ENCODE assay signal across 20 cellular contexts in genomic region chr17:18002171-18002570, GRCh38. TPM values are rescaled to one million over a fixed set of nuclear protein-coding genes. Genes with fewer than 3 reads are reported as not detected.
DNase-seq lines count a peak whose midpoint lies in the region; ATAC-seq and TF ChIP-seq lines count a peak whose summit lies in the region.
"Had no signal": no experiment of that assay in that cellular context is flagged by ENCODE, and none has a peak within 500 bp of the region (broad histone marks: within the 10 kb centered on the region; RNA-seq: fewer than 3 reads in every experiment).

No MANE protein-coding gene starts in this region.

- no peak overlapping the region for H2BK20ac ChIP-seq in IMR-90 (ENCODE audit: low read depth, low read length)

- no peak overlapping the region for H2BK120ac ChIP-seq in IMR-90 (ENCODE audit: low read depth, low read length)

- H3K27me3 ChIP-seq in IMR-90 (ENCODE audit: control insufficient read depth, insufficient read depth, low read length) (no peaks in the 10 kb centered on the region), osteoblast (ENCODE audit: insufficient read depth, low read length) (no peaks in the 10 kb centered on the region)

- in situ Hi-C loops in IMR-90 (cut with MboI; ENCODE audit: low sequenced_read_pairs): no loop called here
- in situ Hi-C loops in G401 (cut with HindIII; ENCODE audit: low sequenced_read_pairs): no loop called here

- no peak overlapping the region for H4K8ac ChIP-seq in IMR-90 (ENCODE audit: low read depth in 2 of 2, low read length in 2 of 2)

- H2AK5ac ChIP-seq in IMR-90 (ENCODE audit: low read depth, low read length): no peak overlapping the region

- no peak overlapping the region for H3K4ac ChIP-seq in IMR-90 (ENCODE audit: low read depth, low read length)

- peaks cover 16% of the 10 kb centered on the region; the same call in 1 of the 2 replicates for H3K9me1 ChIP-seq in IMR-90 (ENCODE audit: insufficient read depth, low read length)

- H3K79me1 ChIP-seq in IMR-90 (ENCODE audit: low read depth in 1 of 2, low read length in 2 of 2): no peaks in the 10 kb centered on the region

- TF ChIP-seq POLR2A in IMR-90 (IDR thresholded peaks at IDR 0.05; ENCODE audit: low read depth, low read length): no peak

- no peak overlapping the region for H2BK5ac ChIP-seq in IMR-90 (ENCODE audit: low read depth, low read length, poor library complexity, severe bottlenecking)

- intact Hi-C loops in IMR-90 (cut with micrococcal nuclease): no loop called here

- no peak for TF ChIP-seq CTCF in IMR-90 (conservative IDR thresholded peaks at IDR 0.05; ENCODE audit: low read depth, low read length)
- no peak for TF ChIP-seq CTCF in fibroblast of mammary gland (conservative IDR thresholded peaks at IDR 0.05; ENCODE audit: control insufficient read depth, insufficient read depth, low read depth, low read length)
- no peak for TF ChIP-seq CTCF in osteoblast (IDR thresholded peaks at IDR 0.05; ENCODE audit: extremely low read depth, low read depth, low read length)

- POLR2A ChIA-PET in IMR-90 (lab: Charles Lee; ENCODE audit: unreplicated experiment): no interaction called here

- no peak overlapping the region for H3K9ac ChIP-seq in IMR-90 (ENCODE audit: low read depth, low read length)

- H3K23ac ChIP-seq in IMR-90 (ENCODE audit: low read depth, low read length): no peak overlapping the region

- no peak overlapping the region for H4K91ac ChIP-seq in IMR-90 (ENCODE audit: insufficient read depth, low read depth, low read length)

- no peak for TF ChIP-seq RAD21 in IMR-90 (IDR thresholded peaks at IDR 0.05; ENCODE audit: low read length)

- CTCF ChIA-PET in IMR-90 (lab: Yijun Ruan, JAX): no interaction called here

- H3K9me3 ChIP-seq in IMR-90 (ENCODE audit: control insufficient read depth, insufficient read depth, low read length) (no peaks in the 10 kb centered on the region), osteoblast (ENCODE audit: low read depth, low read length) (no peaks in the 10 kb centered on the region)
- H3K9me3 ChIP-seq: HAP-1 had no signal

- ATAC-seq in IMR-90 (ENCODE audit: low read depth): no peak
- ATAC-seq in GM21423 (IDR thresholded peaks at IDR 0.05; ENCODE audit: unreplicated experiment): no peak
- ATAC-seq: CD8-positive, alpha-beta T cell; SK-N-SH treated with all-trans-retinoic acid at 6 μM for 48 hours had no signal

- H3K4me3 ChIP-seq in IMR-90 (ENCODE audit: insufficient read depth, low read depth, low read length) (no peak overlapping the region), fibroblast of mammary gland (ENCODE audit: control insufficient read depth, low read depth, low read length) (no peak overlapping the region), osteoblast (ENCODE audit: insufficient read depth, low read length) (no peak overlapping the region)
- H3K4me3 ChIP-seq: HAP-1 had no signal

- H3K4me1 ChIP-seq in IMR-90 (ENCODE audit: control insufficient read depth, insufficient read depth, low read length) (peaks cover 2% of the 10 kb centered on the region; the same call in 1 of the 2 replicates), osteoblast (ENCODE audit: insufficient read depth, low read length) (no peaks in the 10 kb centered on the region)
- H3K4me1 ChIP-seq: HAP-1 had no signal

- no peaks in the 10 kb centered on the region for H3K79me2 ChIP-seq in osteoblast (ENCODE audit: insufficient read depth, low read length)

- no peak overlapping the region for H3K56ac ChIP-seq in IMR-90 (ENCODE audit: extremely low read depth, insufficient read depth, low read length)

- H2AK9ac ChIP-seq in IMR-90 (replicated peaks; ENCODE audit: low read depth, low read length, poor library complexity): no peak overlapping the region

- BruUV-seq in IMR-90 (replicated peaks; lab: Mats Ljungman, UMichigan): no TSS peak

- H3K36me3 ChIP-seq in IMR-90 (ENCODE audit: control insufficient read depth, insufficient read depth, low read length): no peaks in the 10 kb centered on the region; the same call in 1 of the 2 replicates
- H3K36me3 ChIP-seq in osteoblast (ENCODE audit: insufficient read depth, low read length): no peaks in the 10 kb centered on the region
- H3K36me3 ChIP-seq: HAP-1 had no signal

- DNase-seq in EH (ENCODE audit: low read depth): peak; percentile 3
- peak; percentile 28 for DNase-seq in IMR-90
- peak; percentile 61 for DNase-seq in fibroblast of mammary gland (ENCODE audit: low read depth)
- DNase-seq in G401 (ENCODE audit: low spot score): no peak
- no peak for DNase-seq in osteoblast (ENCODE audit: insufficient read length, low spot score, missing footprints)
- DNase-seq in putamen (ENCODE audit: low spot score): no peak
- DNase-seq: ACHN; Calu3; CD8-positive, alpha-beta T cell; KBM-7; NCI-H1930; NCI-H226; NCI-H524; NCI-H82; RPMI8226; SHP77 treated with DMSO at 0.1 percent for 48 hours; T-helper 1 cell had no signal

- H2AFZ ChIP-seq in IMR-90 (replicated peaks; ENCODE audit: low read length, poor library complexity) (no peak overlapping the region), osteoblast (ENCODE audit: low read length) (no peak overlapping the region)

- H3K4me2 ChIP-seq in IMR-90 (ENCODE audit: low read depth, low read length) (no peak overlapping the region), osteoblast (ENCODE audit: insufficient read depth, low read length) (no peak overlapping the region)

- H4K20me1 ChIP-seq in IMR-90 (ENCODE audit: insufficient read depth, low read length): no peaks in the 10 kb centered on the region
- H4K20me1 ChIP-seq in osteoblast (ENCODE audit: insufficient read depth, low read length): peaks cover 2% of the 10 kb centered on the region

- no peak overlapping the region for H3K18ac ChIP-seq in IMR-90 (ENCODE audit: low read depth, low read length)

- H2BK15ac ChIP-seq in IMR-90 (ENCODE audit: low read depth, low read length): no peak overlapping the region

- H4K5ac ChIP-seq in IMR-90 (ENCODE audit: low read depth, low read length): no peak overlapping the region

- no CpG with 5 or more reads among the region's 2 CpGs for WGBS in IMR-90 (ENCODE audit: extremely low coverage in 2 of 2, insufficient read length in 1 of 2), 2 experiments

- dilution Hi-C loops in IMR-90 (cut with HindIII; ENCODE audit: low sequenced_read_pairs, unreplicated experiment): no loop called here

- H3K14ac ChIP-seq in IMR-90 (replicated peaks; ENCODE audit: low read depth, low read length): no peak overlapping the region

- H3K27ac ChIP-seq in IMR-90 (ENCODE audit: insufficient read depth, low read length) (no peak overlapping the region), osteoblast (ENCODE audit: low read depth, low read length) (no peak overlapping the region)

TF ChIP-seq in IMR-90, 13 proteins besides CTCF, POLR2A, EP300 and RAD21:
- TF ChIP-seq CEBPB (IDR thresholded peaks at IDR 0.05; ENCODE audit: low read depth, low read length) (no peak), CHD1 (IDR thresholded peaks at IDR 0.05; ENCODE audit: low read depth, low read length) (no peak), MAZ (IDR thresholded peaks at IDR 0.05; ENCODE audit: borderline replicate concordance, low read depth, low read length) (no peak)

RNA-seq across cellular contexts. Expression of gene DRC3, which starts 29.5 kb away (rescaled TPM):
- total RNA-seq in IMR-90 (2012; rRNA removed) (0.28 and 0.72 TPM in 2 replicates), osteoblast (1.8 and 2.9 TPM in 2 replicates)
- polyA plus RNA-seq in IMR-90 (2012; rRNA removed): 0.23 and 0.55 TPM in 2 replicates
- 0.12 and 0.30 TPM in 2 replicates for polyA plus RNA-seq in IMR-90 (2012; cell fraction: cytosol; rRNA removed)
- 1.1 and 1.8 TPM in 2 replicates for polyA plus RNA-seq in IMR-90 (2012; cell fraction: nucleus; rRNA removed; ENCODE audit: low replicate concordance)
- 0.31 and 1.0 TPM in 2 replicates for total RNA-seq in G401 (2014; rRNA removed; shearing (Covaris generic))

RNA-seq across cellular contexts. Expression of gene TOM1L2, which starts 30.0 kb away (rescaled TPM):
- total RNA-seq in IMR-90 (2012; rRNA removed) (23.3 and 34.4 TPM in 2 replicates), osteoblast (32.1 and 38.7 TPM in 2 replicates)
- polyA plus RNA-seq in IMR-90 (2012; rRNA removed): 51.7 and 54.3 TPM in 2 replicates
- 33.4 and 54.4 TPM in 2 replicates for polyA plus RNA-seq in IMR-90 (2012; cell fraction: cytosol; rRNA removed)
- 144 and 187 TPM in 2 replicates for polyA plus RNA-seq in IMR-90 (2012; cell fraction: nucleus; rRNA removed; ENCODE audit: low replicate concordance)
- total RNA-seq in G401 (2014; rRNA removed; shearing (Covaris generic)): 57.1 and 77.1 TPM in 2 replicates

RNA-seq across cellular contexts. Expression of gene ATPAF2, which starts 36.8 kb away (rescaled TPM):
- total RNA-seq in IMR-90 (2012; rRNA removed) (14.2 and 27.6 TPM in 2 replicates), osteoblast (19.2 and 20.3 TPM in 2 replicates)
- 19.5 and 21.9 TPM in 2 replicates for polyA plus RNA-seq in IMR-90 (2012; rRNA removed)
- polyA plus RNA-seq in IMR-90 (2012; cell fraction: cytosol; rRNA removed): 28.8 and 54.4 TPM in 2 replicates
- polyA plus RNA-seq in IMR-90 (2012; cell fraction: nucleus; rRNA removed; ENCODE audit: low replicate concordance): 31.6 and 48.8 TPM in 2 replicates
- 78.5 and 84.5 TPM in 2 replicates for total RNA-seq in G401 (2014; rRNA removed; shearing (Covaris generic))

RNA-seq across cellular contexts. Expression of gene GID4, which starts 37.0 kb away (rescaled TPM):
- total RNA-seq in IMR-90 (2012; rRNA removed) (3.9 and 5.0 TPM in 2 replicates), osteoblast (13.0 and 13.3 TPM in 2 replicates)
- polyA plus RNA-seq in IMR-90 (2012; rRNA removed): 4.2 and 5.6 TPM in 2 replicates
- polyA plus RNA-seq in IMR-90 (2012; cell fraction: cytosol; rRNA removed): 3.1 and 3.3 TPM in 2 replicates
- polyA plus RNA-seq in IMR-90 (2012; cell fraction: nucleus; rRNA removed; ENCODE audit: low replicate concordance): 2.6 and 5.1 TPM in 2 replicates
- total RNA-seq in G401 (2014; rRNA removed; shearing (Covaris generic)): 6.7 and 10.8 TPM in 2 replicates

Comparison
In these comparisons a context has a peak if more than half of its experiments do, and no peak if none do; other contexts are left out.
1. DNase-seq: peak in EH (single experiment), IMR-90 (single experiment) and fibroblast of mammary gland (single experiment); none in G401 (single experiment), osteoblast (single experiment) and putamen (single experiment).